8 cellular contexts compared by ENCODE assay signal in genomic region chr1:116377564-116378529, GRCh38. TPM values are rescaled to one million over a fixed set of nuclear protein-coding genes. Genes with fewer than 3 reads are reported as not detected.
A peak's percentile ranks its signal among the peaks of the same experiment; 100 is the strongest.
DNase-seq lines count a peak whose midpoint lies in the region; ATAC-seq, FAIRE-seq and TF ChIP-seq lines count a peak whose summit lies in the region.

No MANE protein-coding gene starts in this region.

- H3K9me3 ChIP-seq in A673 (ENCODE audit: low read depth, low read length, poor library complexity, severe bottlenecking), result no peaks in the 10 kb centered on the region
- H3K9me3 ChIP-seq in pancreas, result no peaks in the 10 kb centered on the region

- CTCF ChIA-PET in A673 (lab: Charles Lee), result no interaction called here

- H3K27me3 ChIP-seq in A673 (replicated peaks; ENCODE audit: insufficient read depth, low read depth, low read length, poor library complexity), result no peaks in the 10 kb centered on the region
- no peaks in the 10 kb centered on the region for H3K27me3 ChIP-seq in pancreas

- no peak for FAIRE-seq in pancreas (lab: Jason Lieb, UNC)

- intact Hi-C loops in A673 (cut with micrococcal nuclease; ENCODE audit: unreplicated experiment), result loop anchor here (5.0 kb wide), 1 partner anchor 226 kb away; no protein-coding TSS in a partner anchor
- intact Hi-C loops in pancreas (cut with DNase I), result loop anchor here in 2 of 3 donors (10.0 kb wide), 2 partner anchors 63 to 223 kb away; no protein-coding TSS in a partner anchor

- H3K27ac ChIP-seq in A673 (ENCODE audit: low read depth, low read length, poor library complexity, severe bottlenecking), result peak overlapping the region; percentile 97
- peak overlapping the region; percentile 45 to 96 (median 78) for H3K27ac ChIP-seq in pancreas

- H3K4me3 ChIP-seq in A673 (ENCODE audit: low read depth, low read length, poor library complexity, severe bottlenecking), result peak overlapping the region; percentile 91
- peak overlapping the region in 3 of 4 donors; percentile 17 to 92 (median 90) for H3K4me3 ChIP-seq in pancreas

- H3K36me3 ChIP-seq in A673 (ENCODE audit: insufficient read depth, low read length, poor library complexity, severe bottlenecking) (peaks cover 74% of the 10 kb centered on the region), pancreas (no peaks in the 10 kb centered on the region)

- peak; percentile 71 for ATAC-seq in GM18499 (IDR thresholded peaks at IDR 0.05; ENCODE audit: insufficient read depth, unreplicated experiment)
- peak; percentile 75 for ATAC-seq in HG02870 (IDR thresholded peaks at IDR 0.05; ENCODE audit: unreplicated experiment)
- peak; percentile 24 to 63 (median 30) for ATAC-seq in pancreas

- TF ChIP-seq CTCF in A673 (conservative IDR thresholded peaks at IDR 0.05; ENCODE audit: low read depth, low read length), result no peak
- TF ChIP-seq CTCF in pancreas (IDR thresholded peaks at IDR 0.05), result no peak

- H3K4me1 ChIP-seq in A673 (ENCODE audit: insufficient read depth, low read length, poor library complexity, severe bottlenecking) (peaks cover 62% of the 10 kb centered on the region), pancreas (peaks cover 37 to 75% (median 67%) of the 10 kb centered on the region in 3 donors)

- peak; percentile 75 for DNase-seq in A673 (ENCODE audit: low spot score)
- peak; percentile 82 for DNase-seq in NCI-H226
- DNase-seq in activated effector memory CD4-positive, alpha-beta T cell treated with anti-CD3 and anti-CD28 coated beads, Interleukin-2, amount 50 U/mL, for 16 hours, result peak; percentile 77
- peak; percentile 78 for DNase-seq in foreskin melanocyte
- peak in 2 of 6 donors; percentile 44 to 48 for DNase-seq in pancreas
- DNase-seq in islet precursor cell, result no peak

- BruUV-seq in A673 (replicated peaks; lab: Mats Ljungman, UMichigan), result TSS peak; percentile 29

- 17 to 18% methylated on average over 13 of the region's 13 CpGs for whole genome bisulfite sequencing in pancreas, 2 donors

- POLR2A ChIA-PET in A673 (lab: Charles Lee; ENCODE audit: low non-redundant PET), result interaction anchor here (0.6 kb wide), 2 partner anchors 9 to 22 kb away, joined by 4 to 21 read pairs; no protein-coding TSS in a partner anchor

RNA-seq across cellular contexts. Expression of gene ATP1A1, which starts 4.8 kb away (rescaled TPM):
- total RNA-seq in A673 (2021) (1,293 and 1,420 TPM in 2 replicates), pancreas (100 to 1,000 TPM; 338 to 735 (median 584) TPM)
- polyA plus RNA-seq in pancreas, result 100 to 1,000 TPM; 226 to 459 TPM
